Comparison of ENCODE assay signal across 21 cellular contexts in genomic region chr17:8680850-8681174, GRCh38. TPM values are rescaled to one million over a fixed set of nuclear protein-coding genes. Genes with fewer than 3 reads are reported as not detected.
A peak's percentile ranks its signal among the peaks of the same experiment; 100 is the strongest.
DNase-seq lines count a peak whose midpoint lies in the region; ATAC-seq, FAIRE-seq and TF ChIP-seq lines count a peak whose summit lies in the region.
"Had no signal": no experiment of that assay in that cellular context is flagged by ENCODE, and none has a peak within 500 bp of the region (broad histone marks: within the 10 kb centered on the region; RNA-seq: fewer than 3 reads in every experiment).

No MANE protein-coding gene starts in this region.

- H3K27ac Mint-ChIP-seq in astrocyte (ENCODE audit: unreplicated experiment): no peak overlapping the region
- H3K27ac Mint-ChIP-seq in CD14-positive monocyte: no peak overlapping the region
- H3K27ac Mint-ChIP-seq: activated naive CD8-positive, alpha-beta T cell; stimulated activated naive CD8-positive, alpha-beta T cell treated with anti-CD3 and anti-CD28 coated beads, Interleukin-15, Interleukin-2, amounts not matched to agents 100 ng/mL and 50 ng/mL, for 24 hours; T-cell had no signal

- peaks cover 3% of the 10 kb centered on the region for H3K4me1 Mint-ChIP-seq in astrocyte (ENCODE audit: low read depth, unreplicated experiment)
- H3K4me1 Mint-ChIP-seq in CD14-positive monocyte: no peaks in the 10 kb centered on the region
- H3K4me1 Mint-ChIP-seq: brain; CD8-positive, alpha-beta memory T cell; T-cell had no signal

- H3K4me3 ChIP-seq in astrocyte (ENCODE audit: insufficient read depth, low read depth, low read length) (no peak overlapping the region), lower lobe of right lung (no peak overlapping the region), subcutaneous abdominal adipose tissue (ENCODE audit: low read depth in 1 of 5, low read length in 5 of 5) (peak overlapping the region; percentile 38 to 71 (median 64)), breast epithelium (no peak overlapping the region), HAP-1 (no peak overlapping the region)

- peaks cover 3% of the 10 kb centered on the region for H3K9me3 ChIP-seq in astrocyte (ENCODE audit: insufficient read depth, low read depth, low read length)
- no peaks in the 10 kb centered on the region for H3K9me3 ChIP-seq in lower lobe of right lung
- H3K9me3 ChIP-seq in subcutaneous abdominal adipose tissue (ENCODE audit: control insufficient read depth in 5 of 5, low read length in 5 of 5): no peaks in the 10 kb centered on the region
- no peaks in the 10 kb centered on the region for H3K9me3 ChIP-seq in breast epithelium
- no peaks in the 10 kb centered on the region for H3K9me3 ChIP-seq in HAP-1

- H3K4me1 ChIP-seq in astrocyte (ENCODE audit: insufficient read depth, low read length) (peaks cover 8% of the 10 kb centered on the region), lower lobe of right lung (no peaks in the 10 kb centered on the region), subcutaneous abdominal adipose tissue (ENCODE audit: control insufficient read depth in 5 of 5, insufficient read depth in 5 of 5, low read length in 5 of 5) (peaks cover 0 to 18% (median 17%) of the 10 kb centered on the region in 5 donors), breast epithelium (no peaks in the 10 kb centered on the region), HAP-1 (no peaks in the 10 kb centered on the region)

- no peaks in the 10 kb centered on the region for H3K36me3 Mint-ChIP-seq in astrocyte (ENCODE audit: low read depth, unreplicated experiment)
- no peaks in the 10 kb centered on the region for H3K36me3 Mint-ChIP-seq in CD14-positive monocyte
- H3K36me3 Mint-ChIP-seq: activated naive CD8-positive, alpha-beta T cell; CD8-positive, alpha-beta memory T cell; T-cell had no signal

- H3K27me3 Mint-ChIP-seq in astrocyte (ENCODE audit: low read depth, unreplicated experiment): peaks cover 6% of the 10 kb centered on the region
- H3K27me3 Mint-ChIP-seq in CD14-positive monocyte (ENCODE audit: low read depth in 3 of 3): peaks cover 8 to 12% (median 10%) of the 10 kb centered on the region in 3 donors

- H4K20me1 ChIP-seq in astrocyte (ENCODE audit: insufficient read depth, low read length): no peaks in the 10 kb centered on the region

- intact Hi-C loops in lower lobe of right lung (cut with DNase I) (no loop called here), breast epithelium (cut with DNase I; ENCODE audit: low total_unique reads) (no loop called here), CD14-positive monocyte (cut with micrococcal nuclease) (no loop called here)

- peak overlapping the region; percentile 91 for H3K27ac ChIP-seq in astrocyte (ENCODE audit: low read depth, low read length)
- peak overlapping the region; percentile 60 for H3K27ac ChIP-seq in lower lobe of right lung
- peak overlapping the region; percentile 66 for H3K27ac ChIP-seq in subcutaneous abdominal adipose tissue (ENCODE audit: low read depth, low read length)
- H3K27ac ChIP-seq in breast epithelium: peak overlapping the region in 1 of 2 donors; percentile 49

- H3K36me3 ChIP-seq in astrocyte (ENCODE audit: insufficient read depth, low read length): no peaks in the 10 kb centered on the region
- H3K36me3 ChIP-seq in lower lobe of right lung: no peaks in the 10 kb centered on the region
- H3K36me3 ChIP-seq in subcutaneous abdominal adipose tissue (ENCODE audit: control insufficient read depth in 5 of 5, insufficient read depth in 5 of 5, low read length in 5 of 5): no peaks in the 10 kb centered on the region
- H3K36me3 ChIP-seq in breast epithelium: no peaks in the 10 kb centered on the region
- no peaks in the 10 kb centered on the region for H3K36me3 ChIP-seq in HAP-1 (replicated peaks)

- TF ChIP-seq POLR2A in breast epithelium (IDR thresholded peaks at IDR 0.05): no peak

- peak; percentile 79 for DNase-seq in COLO829 (ENCODE audit: low spot score)
- DNase-seq in astrocyte (ENCODE audit: low read depth): no peak
- no peak for DNase-seq in lower lobe of right lung
- DNase-seq in breast epithelium (ENCODE audit: low spot score in 2 of 2): no peak
- DNase-seq in CD14-positive monocyte (ENCODE audit: low spot score): no peak
- DNase-seq in HAP-1 (ENCODE audit: low spot score in 2 of 2): no peak
- DNase-seq: activated CD4-positive, alpha-beta T cell treated with anti-CD3 and anti-CD28 coated beads for 4 hours; CD8-positive, alpha-beta memory T cell; midbrain; MM.1S; NCI-H1694 treated with DMSO at 0.1 percent for 48 hours; small intestine; stimulated activated CD4-positive, alpha-beta T cell treated with anti-CD3 and anti-CD28 coated beads, Interleukin-4, amount 100 ng/mL, for 1 hour; T-cell had no signal

- TF ChIP-seq CTCF in astrocyte (IDR thresholded peaks at IDR 0.05; ENCODE audit: insufficient read depth, low read depth, low read length) (no peak), lower lobe of right lung (IDR thresholded peaks at IDR 0.05) (no peak), breast epithelium (IDR thresholded peaks at IDR 0.05) (no peak), CD14-positive monocyte (IDR thresholded peaks at IDR 0.05) (no peak)

- H3K79me2 ChIP-seq in astrocyte (ENCODE audit: insufficient read depth, low read length): no peaks in the 10 kb centered on the region

- in situ Hi-C loops in HAP-1 (cut with MboI; ENCODE audit: low sequenced_read_pairs): no loop called here

- ATAC-seq in lower lobe of right lung (no peak), HG02588 (IDR thresholded peaks at IDR 0.05; ENCODE audit: unreplicated experiment) (no peak)
- ATAC-seq: T-cell had no signal

- peak overlapping the region; percentile 69 for H3K4me2 ChIP-seq in astrocyte (ENCODE audit: low read length)

- no peak for FAIRE-seq in astrocyte (lab: Jason Lieb, UNC)
- FAIRE-seq: GM12892, GM19239, small intestine had no signal

- H3K9ac ChIP-seq in astrocyte (ENCODE audit: low read length) (peak overlapping the region; percentile 62), subcutaneous abdominal adipose tissue (ENCODE audit: low read length in 5 of 5) (peak overlapping the region in 1 of 5 donors; percentile 38)

- H3K4me3 Mint-ChIP-seq in astrocyte (ENCODE audit: unreplicated experiment) (no peak overlapping the region), CD14-positive monocyte (no peak overlapping the region)
- H3K4me3 Mint-ChIP-seq: activated naive CD8-positive, alpha-beta T cell; CD8-positive, alpha-beta memory T cell; stimulated activated naive CD8-positive, alpha-beta T cell treated with anti-CD3 and anti-CD28 coated beads, Interleukin-15, Interleukin-2, amounts not matched to agents 100 ng/mL and 50 ng/mL, for 24 hours; T-cell had no signal

- H2AFZ ChIP-seq in astrocyte (ENCODE audit: low read depth, low read length): no peak overlapping the region

- no peaks in the 10 kb centered on the region for H3K9me3 Mint-ChIP-seq in astrocyte (ENCODE audit: unreplicated experiment)
- H3K9me3 Mint-ChIP-seq in CD14-positive monocyte: peaks cover 0 to 10% (median 2%) of the 10 kb centered on the region in 7 donors
- H3K9me3 Mint-ChIP-seq: stimulated activated naive CD8-positive, alpha-beta T cell treated with anti-CD3 and anti-CD28 coated beads, Interleukin-15, Interleukin-2, amounts not matched to agents 100 ng/mL and 50 ng/mL, for 24 hours had no signal

- H3K27me3 ChIP-seq in astrocyte (ENCODE audit: insufficient read depth, low read length) (no peaks in the 10 kb centered on the region), lower lobe of right lung (ENCODE audit: low read depth) (no peaks in the 10 kb centered on the region), subcutaneous abdominal adipose tissue (ENCODE audit: control insufficient read depth in 5 of 5, insufficient read depth in 4 of 5, low read length in 5 of 5) (no peaks in the 10 kb centered on the region), breast epithelium (no peaks in the 10 kb centered on the region), HAP-1 (ENCODE audit: low read depth) (no peaks in the 10 kb centered on the region)

RNA-seq across cellular contexts. Expression of gene MYH10, which starts 50.3 kb away (rescaled TPM):
- total RNA-seq in astrocyte (125 and 150 TPM in 2 replicates), lower lobe of right lung (83.3 TPM), breast epithelium (10 to 100 TPM; 46.2 to 54.7 (median 46.7) TPM)
- polyA plus RNA-seq in CD14-positive monocyte: under 1 TPM; 0.42 to 0.65 TPM

Comparison
In these comparisons a context has a peak if more than half of its experiments do, and no peak if none do; other contexts are left out.
1. H3K4me3 ChIP-seq: peak in subcutaneous abdominal adipose tissue (5 of 5); none in astrocyte (single experiment), lower lobe of right lung (single experiment), breast epithelium (0 of 3) and HAP-1 (single experiment).